ENCODE assay signal across 24 cellular contexts in the genomic region with DNA sequence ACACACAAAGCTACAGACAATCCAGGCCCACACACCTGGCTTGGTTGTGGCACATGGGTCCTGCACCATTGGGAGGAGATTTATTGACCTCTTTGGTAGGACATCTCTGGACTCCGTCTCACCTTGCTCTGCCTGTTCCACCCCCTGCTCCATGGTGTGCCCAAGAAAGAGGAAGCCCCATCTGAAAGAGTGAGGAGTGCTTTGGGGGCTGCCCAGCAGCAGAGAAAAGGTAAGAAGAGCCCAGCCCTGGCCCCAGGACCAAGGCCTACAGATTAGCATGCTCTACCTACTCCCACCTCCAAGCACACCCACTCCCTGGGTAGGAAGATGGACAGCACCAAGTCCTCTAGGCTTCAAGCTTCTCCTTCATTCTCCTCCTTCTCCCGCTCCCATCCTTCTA.
"Had no signal": no experiment of that assay in that cellular context is flagged by ENCODE, and none has a peak within 500 bp of the region (broad histone marks: within the 10 kb centered on the region; RNA-seq: fewer than 3 reads in every experiment).

No MANE protein-coding gene starts in this region.

- ATAC-seq: left colon; left ventricle myocardium superior; naive thymus-derived CD4-positive, alpha-beta T cell; psoas muscle; right lobe of liver; stimulated activated memory B cell treated with anti-CD40 and anti-IgM and Interleukin-4, amounts not matched to agents 10 μg/mL and 1 μg/mL and 100 μg/mL, for 72 hours; upper lobe of right lung had no signal

- H3K9me3 ChIP-seq: psoas muscle, right lobe of liver, spleen, tibial artery, upper lobe of right lung, vagina had no signal

- DNase-seq: effector CD4-positive, alpha-beta T cell; foreskin melanocyte; left ventricle myocardium superior; naive thymus-derived CD4-positive, alpha-beta T cell; nephron progenitor cell; psoas muscle; retina; right lobe of liver; spleen; stimulated activated CD4-positive, alpha-beta T cell treated with anti-CD3 and anti-CD28 coated beads, Interleukin-15, amount 100 ng/mL, for 24 hours; stimulated activated CD4-positive, alpha-beta T cell treated with anti-CD3 and anti-CD28 coated beads, Interleukin-1b, Interleukin-23, amount 100 ng/mL, for 48 hours; stimulated activated CD4-positive, alpha-beta T cell treated with anti-CD3 and anti-CD28 coated beads, Interleukin-4, amount 100 ng/mL, for 24 hours; tibial artery; upper lobe of right lung had no signal

- H3K4me1 Mint-ChIP-seq: endodermal cell had no signal

- H3K4me3 ChIP-seq: coronary artery, hepatocyte, lung, psoas muscle, right lobe of liver, spleen, tibial artery, upper lobe of right lung, vagina had no signal

- H3K9ac ChIP-seq: parathyroid adenoma had no signal

- H3K9me3 Mint-ChIP-seq: endodermal cell; nephron progenitor cell; stimulated activated memory B cell treated with anti-CD40 and anti-IgM and Interleukin-4, amounts not matched to agents 10 μg/mL and 1 μg/mL and 100 μg/mL, for 72 hours; stimulated activated naive CD8-positive, alpha-beta T cell treated with anti-CD3 and anti-CD28 coated beads, Interleukin-15, Interleukin-2, amounts not matched to agents 100 ng/mL and 50 ng/mL, for 24 hours had no signal

- H3K79me2 ChIP-seq: parathyroid adenoma had no signal

- H3K27ac Mint-ChIP-seq: endodermal cell; nephron progenitor cell; stimulated activated memory B cell treated with anti-CD40 and anti-IgM and Interleukin-4, amounts not matched to agents 10 μg/mL and 1 μg/mL and 100 μg/mL, for 72 hours; stimulated activated naive CD8-positive, alpha-beta T cell treated with anti-CD3 and anti-CD28 coated beads, Interleukin-15, Interleukin-2, amounts not matched to agents 100 ng/mL and 50 ng/mL, for 24 hours had no signal

- H3K4me2 ChIP-seq: hepatocyte had no signal

- H3K27me3 Mint-ChIP-seq: stimulated activated memory B cell treated with anti-CD40 and anti-IgM and Interleukin-4, amounts not matched to agents 10 μg/mL and 1 μg/mL and 100 μg/mL, for 72 hours; stimulated activated naive CD8-positive, alpha-beta T cell treated with anti-CD3 and anti-CD28 coated beads, Interleukin-15, Interleukin-2, amounts not matched to agents 100 ng/mL and 50 ng/mL, for 24 hours had no signal

- FAIRE-seq: endothelial cell of umbilical vein had no signal

- H3K4me1 ChIP-seq: parathyroid adenoma, right lobe of liver had no signal

- H3K27me3 ChIP-seq: hepatocyte, right lobe of liver, spleen, upper lobe of right lung, vagina had no signal

- H3K4me3 Mint-ChIP-seq: endodermal cell; naive thymus-derived CD4-positive, alpha-beta T cell; nephron progenitor cell; stimulated activated memory B cell treated with anti-CD40 and anti-IgM and Interleukin-4, amounts not matched to agents 10 μg/mL and 1 μg/mL and 100 μg/mL, for 72 hours; stimulated activated naive CD8-positive, alpha-beta T cell treated with anti-CD3 and anti-CD28 coated beads, Interleukin-15, Interleukin-2, amounts not matched to agents 100 ng/mL and 50 ng/mL, for 24 hours had no signal

- H3K36me3 Mint-ChIP-seq: stimulated activated memory B cell treated with anti-CD40 and anti-IgM and Interleukin-4, amounts not matched to agents 10 μg/mL and 1 μg/mL and 100 μg/mL, for 72 hours had no signal

- H3K36me3 ChIP-seq: right lobe of liver, spleen, tibial artery, upper lobe of right lung, vagina had no signal

- H2AFZ ChIP-seq: hepatocyte, parathyroid adenoma had no signal

- H3K27ac ChIP-seq: coronary artery, hepatocyte, parathyroid adenoma, psoas muscle, right lobe of liver, spleen, tibial artery, upper lobe of right lung, vagina had no signal
